Comparison of ENCODE assay signal across 30 cellular contexts in the genomic region with DNA sequence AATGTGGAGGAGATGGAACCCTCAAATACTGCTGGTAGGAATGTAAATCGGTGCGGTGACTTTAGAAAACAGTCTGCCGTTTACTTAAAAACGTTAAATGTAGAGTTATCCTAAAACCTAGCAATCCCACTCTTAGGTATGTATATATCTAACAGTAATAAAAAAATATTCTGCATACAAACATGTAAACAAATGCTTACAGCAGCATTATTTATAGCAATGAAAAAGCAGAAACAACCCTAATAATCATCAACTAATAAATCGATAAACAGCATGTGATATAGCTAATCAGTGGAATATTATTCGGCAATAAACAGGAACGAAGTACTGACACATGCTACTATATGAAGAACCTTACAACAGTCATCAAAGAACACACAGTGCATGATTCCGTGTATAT.
"Had no signal": no experiment of that assay in that cellular context is flagged by ENCODE, and none has a peak within 500 bp of the region (broad histone marks: within the 10 kb centered on the region; RNA-seq: fewer than 3 reads in every experiment).

No MANE protein-coding gene starts in this region.

- H3K9me3 ChIP-seq: adrenal gland, body of pancreas, breast epithelium had no signal

- H3K36me3 ChIP-seq: adrenal gland, brain microvascular endothelial cell, breast epithelium had no signal

- H3K27ac ChIP-seq: adrenal gland, body of pancreas, brain microvascular endothelial cell, breast epithelium, VCaP had no signal

- H3K27me3 ChIP-seq: adrenal gland, body of pancreas, brain microvascular endothelial cell, breast epithelium had no signal

- FAIRE-seq: TTC549 had no signal

- DNase-seq: activated B cell treated with CpG ODN at 0.5 μM for 24 hours; activated CD4-positive, alpha-beta memory T cell treated with anti-CD3 and anti-CD28 coated beads, Interleukin-2, amount 10 ng/mL, durations not matched to agents 7 days and 5 days; activated CD4-positive, alpha-beta T cell treated with anti-CD3 and anti-CD28 coated beads for 4 hours; activated CD4-positive, alpha-beta T cell treated with anti-CD3 and anti-CD28 coated beads, Interleukin-2, amount 10 ng/mL, durations not matched to agents 24 days and 14 days; activated CD4-positive, alpha-beta T cell treated with anti-CD3 and anti-CD28 coated beads, Interleukin-2, amount 50 U/mL, for 48 hours; activated CD4-positive, CD25-positive, alpha-beta regulatory T cell treated with anti-CD3 and anti-CD28 coated beads, Interleukin-2, amount 50 U/mL, for 72 hours; activated CD8-positive, alpha-beta memory T cell treated with anti-CD3 and anti-CD28 coated beads for 24 hours; activated CD8-positive, alpha-beta memory T cell treated with anti-CD3 and anti-CD28 coated beads, Interleukin-2, amount 10 ng/mL, durations not matched to agents 7 days and 5 days; activated CD8-positive, alpha-beta memory T cell treated with anti-CD3 and anti-CD28 coated beads, Interleukin-2, amount 50 U/mL, for 48 hours; activated CD8-positive, alpha-beta T cell treated with anti-CD3 and anti-CD28 coated beads, Interleukin-2, amount 10 ng/mL, durations not matched to agents 7 days and 5 days; activated effector memory CD4-positive, alpha-beta T cell treated with Interleukin-2 at 50 U/mL for 16 hours; activated gamma-delta T cell treated with Interleukin-2 at 50 U/mL for 16 hours; activated naive CD4-positive, alpha-beta T cell; activated naive CD4-positive, alpha-beta T cell treated with anti-CD3 and anti-CD28 coated beads for 36 hours; activated naive CD4-positive, alpha-beta T cell treated with anti-CD3 and anti-CD28 coated beads, Interleukin-2, amount 50 U/mL, for 16 hours; activated naive CD8-positive, alpha-beta T cell treated with anti-CD3 and anti-CD28 coated beads for 36 hours; activated T-cell treated with anti-CD3 and anti-CD28 coated beads, Interleukin-2, amount 50 U/mL, for 24 hours; activated T-cell treated with anti-CD3 and anti-CD28 coated beads, Interleukin-2, amount 50 U/mL, for 48 hours; adrenal gland; amniotic stem cell; aorta; body of pancreas; brain microvascular endothelial cell; central memory CD4-positive, alpha-beta T cell; T-cell; T-helper 17 cell had no signal

- ATAC-seq: activated CD8-positive, alpha-beta memory T cell treated with anti-CD3 and anti-CD28 coated beads, Interleukin-2, amount 10 ng/mL, durations not matched to agents 7 days and 5 days; activated CD8-positive, alpha-beta T cell treated with anti-CD3 and anti-CD28 coated beads, Interleukin-2, amount 10 ng/mL, durations not matched to agents 7 days and 5 days; activated naive CD4-positive, alpha-beta T cell treated with anti-CD3 and anti-CD28 coated beads, Interleukin-2, amount 50 U/mL, for 72 hours; body of pancreas; T-cell; T-helper 17 cell had no signal

- H3K4me1 ChIP-seq: adrenal gland, body of pancreas, breast epithelium had no signal

- H3K4me3 ChIP-seq: adrenal gland, body of pancreas, breast epithelium had no signal
